Comparison of ENCODE assay signal across 1 cellular context in genomic region chr12:104137175-104137901, GRCh38.
TF ChIP-seq lines count a peak whose summit lies in the region.

No MANE protein-coding gene starts in this region.

TF ChIP-seq in K562, 482 proteins besides CTCF, POLR2A, EP300 and RAD21 (continued from another document and continues in another):
- TF ChIP-seq, protein P1, sequence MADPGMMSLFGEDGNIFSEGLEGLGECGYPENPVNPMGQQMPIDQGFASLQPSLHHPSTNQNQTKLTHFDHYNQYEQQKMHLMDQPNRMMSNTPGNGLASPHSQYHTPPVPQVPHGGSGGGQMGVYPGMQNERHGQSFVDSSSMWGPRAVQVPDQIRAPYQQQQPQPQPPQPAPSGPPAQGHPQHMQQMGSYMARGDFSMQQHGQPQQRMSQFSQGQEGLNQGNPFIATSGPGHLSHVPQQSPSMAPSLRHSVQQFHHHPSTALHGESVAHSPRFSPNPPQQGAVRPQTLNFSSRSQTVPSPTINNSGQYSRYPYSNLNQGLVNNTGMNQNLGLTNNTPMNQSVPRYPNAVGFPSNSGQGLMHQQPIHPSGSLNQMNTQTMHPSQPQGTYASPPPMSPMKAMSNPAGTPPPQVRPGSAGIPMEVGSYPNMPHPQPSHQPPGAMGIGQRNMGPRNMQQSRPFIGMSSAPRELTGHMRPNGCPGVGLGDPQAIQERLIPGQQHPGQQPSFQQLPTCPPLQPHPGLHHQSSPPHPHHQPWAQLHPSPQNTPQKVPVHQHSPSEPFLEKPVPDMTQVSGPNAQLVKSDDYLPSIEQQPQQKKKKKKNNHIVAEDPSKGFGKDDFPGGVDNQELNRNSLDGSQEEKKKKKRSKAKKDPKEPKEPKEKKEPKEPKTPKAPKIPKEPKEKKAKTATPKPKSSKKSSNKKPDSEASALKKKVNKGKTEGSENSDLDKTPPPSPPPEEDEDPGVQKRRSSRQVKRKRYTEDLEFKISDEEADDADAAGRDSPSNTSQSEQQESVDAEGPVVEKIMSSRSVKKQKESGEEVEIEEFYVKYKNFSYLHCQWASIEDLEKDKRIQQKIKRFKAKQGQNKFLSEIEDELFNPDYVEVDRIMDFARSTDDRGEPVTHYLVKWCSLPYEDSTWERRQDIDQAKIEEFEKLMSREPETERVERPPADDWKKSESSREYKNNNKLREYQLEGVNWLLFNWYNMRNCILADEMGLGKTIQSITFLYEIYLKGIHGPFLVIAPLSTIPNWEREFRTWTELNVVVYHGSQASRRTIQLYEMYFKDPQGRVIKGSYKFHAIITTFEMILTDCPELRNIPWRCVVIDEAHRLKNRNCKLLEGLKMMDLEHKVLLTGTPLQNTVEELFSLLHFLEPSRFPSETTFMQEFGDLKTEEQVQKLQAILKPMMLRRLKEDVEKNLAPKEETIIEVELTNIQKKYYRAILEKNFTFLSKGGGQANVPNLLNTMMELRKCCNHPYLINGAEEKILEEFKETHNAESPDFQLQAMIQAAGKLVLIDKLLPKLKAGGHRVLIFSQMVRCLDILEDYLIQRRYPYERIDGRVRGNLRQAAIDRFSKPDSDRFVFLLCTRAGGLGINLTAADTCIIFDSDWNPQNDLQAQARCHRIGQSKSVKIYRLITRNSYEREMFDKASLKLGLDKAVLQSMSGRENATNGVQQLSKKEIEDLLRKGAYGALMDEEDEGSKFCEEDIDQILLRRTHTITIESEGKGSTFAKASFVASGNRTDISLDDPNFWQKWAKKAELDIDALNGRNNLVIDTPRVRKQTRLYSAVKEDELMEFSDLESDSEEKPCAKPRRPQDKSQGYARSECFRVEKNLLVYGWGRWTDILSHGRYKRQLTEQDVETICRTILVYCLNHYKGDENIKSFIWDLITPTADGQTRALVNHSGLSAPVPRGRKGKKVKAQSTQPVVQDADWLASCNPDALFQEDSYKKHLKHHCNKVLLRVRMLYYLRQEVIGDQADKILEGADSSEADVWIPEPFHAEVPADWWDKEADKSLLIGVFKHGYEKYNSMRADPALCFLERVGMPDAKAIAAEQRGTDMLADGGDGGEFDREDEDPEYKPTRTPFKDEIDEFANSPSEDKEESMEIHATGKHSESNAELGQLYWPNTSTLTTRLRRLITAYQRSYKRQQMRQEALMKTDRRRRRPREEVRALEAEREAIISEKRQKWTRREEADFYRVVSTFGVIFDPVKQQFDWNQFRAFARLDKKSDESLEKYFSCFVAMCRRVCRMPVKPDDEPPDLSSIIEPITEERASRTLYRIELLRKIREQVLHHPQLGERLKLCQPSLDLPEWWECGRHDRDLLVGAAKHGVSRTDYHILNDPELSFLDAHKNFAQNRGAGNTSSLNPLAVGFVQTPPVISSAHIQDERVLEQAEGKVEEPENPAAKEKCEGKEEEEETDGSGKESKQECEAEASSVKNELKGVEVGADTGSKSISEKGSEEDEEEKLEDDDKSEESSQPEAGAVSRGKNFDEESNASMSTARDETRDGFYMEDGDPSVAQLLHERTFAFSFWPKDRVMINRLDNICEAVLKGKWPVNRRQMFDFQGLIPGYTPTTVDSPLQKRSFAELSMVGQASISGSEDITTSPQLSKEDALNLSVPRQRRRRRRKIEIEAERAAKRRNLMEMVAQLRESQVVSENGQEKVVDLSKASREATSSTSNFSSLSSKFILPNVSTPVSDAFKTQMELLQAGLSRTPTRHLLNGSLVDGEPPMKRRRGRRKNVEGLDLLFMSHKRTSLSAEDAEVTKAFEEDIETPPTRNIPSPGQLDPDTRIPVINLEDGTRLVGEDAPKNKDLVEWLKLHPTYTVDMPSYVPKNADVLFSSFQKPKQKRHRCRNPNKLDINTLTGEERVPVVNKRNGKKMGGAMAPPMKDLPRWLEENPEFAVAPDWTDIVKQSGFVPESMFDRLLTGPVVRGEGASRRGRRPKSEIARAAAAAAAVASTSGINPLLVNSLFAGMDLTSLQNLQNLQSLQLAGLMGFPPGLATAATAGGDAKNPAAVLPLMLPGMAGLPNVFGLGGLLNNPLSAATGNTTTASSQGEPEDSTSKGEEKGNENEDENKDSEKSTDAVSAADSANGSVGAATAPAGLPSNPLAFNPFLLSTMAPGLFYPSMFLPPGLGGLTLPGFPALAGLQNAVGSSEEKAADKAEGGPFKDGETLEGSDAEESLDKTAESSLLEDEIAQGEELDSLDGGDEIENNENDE (IDR thresholded peaks at IDR 0.05; ENCODE audit: low read depth, low read length), result no peak
- TF ChIP-seq CHD1 (IDR thresholded peaks at IDR 0.05; ENCODE audit: low read length) (peak; percentile 81), HNRNPLL (IDR thresholded peaks at IDR 0.05; ENCODE audit: low read depth, low read length, poor library complexity, severe bottlenecking) (no peak), ZNF79 (CRISPR knock-in tag; IDR thresholded peaks at IDR 0.05; ENCODE audit: low read depth) (no peak), ZBED1 (IDR thresholded peaks at IDR 0.05) (no peak), POLR2G (IDR thresholded peaks at IDR 0.05; ENCODE audit: low read depth, low read length) (peak; percentile 69; the same call in 1 of the 2 replicates), ZNF347 (CRISPR knock-in tag; IDR thresholded peaks at IDR 0.05; ENCODE audit: low read depth) (no peak), ZNF324 (CRISPR knock-in tag; IDR thresholded peaks at IDR 0.05) (no peak), ZBTB17 (CRISPR knock-in tag; IDR thresholded peaks at IDR 0.05) (no peak), YY1 (IDR thresholded peaks at IDR 0.05; ENCODE audit: borderline replicate concordance in 1 of 3, control insufficient read depth in 1 of 3, extremely low read depth in 1 of 3, insufficient read depth in 3 of 3, insufficient read length in 1 of 3, insufficient replicate concordance in 2 of 3, low read depth in 1 of 3, low read length in 2 of 3) (peak in 2 of 3 experiments; percentile 9 to 40), ZSCAN29 (IDR thresholded peaks at IDR 0.05) (no peak), ZBTB1 (CRISPR knock-in tag; IDR thresholded peaks at IDR 0.05; ENCODE audit: borderline replicate concordance, low read depth) (peak; percentile 16; the same call in 1 of the 2 replicates), U2AF2 (optimal IDR thresholded peaks at IDR 0.05; ENCODE audit: low read depth, low read length) (no peak), MAZ (CRISPR knock-in tag; conservative IDR thresholded peaks at IDR 0.05 in 1 of 2, IDR thresholded peaks at IDR 0.05 in 1 of 2) (0 out of 4 replicates have a peak, but pooled peaks of 1 of the 2 experiments have one; percentile 10), NRF1 (conservative IDR thresholded peaks at IDR 0.05 in 1 of 2, IDR thresholded peaks at IDR 0.05 in 1 of 2) (0 out of 4 replicates have a peak, but pooled peaks of 1 of the 2 experiments have one; percentile 10), L3MBTL2 (IDR thresholded peaks at IDR 0.05) (no peak), FOXJ3 (CRISPR knock-in tag; IDR thresholded peaks at IDR 0.05) (no peak), BHLHE40 (IDR thresholded peaks at IDR 0.05; ENCODE audit: low read length) (no peak), KLF16 (IDR thresholded peaks at IDR 0.05) (no peak), ZNF282 (CRISPR knock-in tag; IDR thresholded peaks at IDR 0.05) (no peak), TCF7L2 (IDR thresholded peaks at IDR 0.05; ENCODE audit: low read depth, low read length) (no peak), HCFC1 (IDR thresholded peaks at IDR 0.05; ENCODE audit: low read depth, low read length) (no peak), ZNF253 (CRISPR knock-in tag; conservative IDR thresholded peaks at IDR 0.05) (no peak), CBFA2T2 (conservative IDR thresholded peaks at IDR 0.05) (no peak), RBFOX2 (IDR thresholded peaks at IDR 0.05; ENCODE audit: low read depth, low read length) (peak; percentile 78), ZNF232 (CRISPR knock-in tag; IDR thresholded peaks at IDR 0.05) (no peak), NCOR1 (IDR thresholded peaks at IDR 0.05) (no peak), FOXA1 (IDR thresholded peaks at IDR 0.05; ENCODE audit: borderline replicate concordance) (no peak), POLR2AphosphoS5 (IDR thresholded peaks at IDR 0.05; ENCODE audit: control insufficient read depth, insufficient read depth, low read depth, low read length) (0 out of 2 replicates have a peak, but pooled peaks have one; percentile 34), POU5F1 (IDR thresholded peaks at IDR 0.05; ENCODE audit: borderline replicate concordance, low read depth, low read length, partially characterized antibody) (no peak), RBM17 (IDR thresholded peaks at IDR 0.05; ENCODE audit: borderline replicate concordance, low read depth, low read length) (no peak), TEAD4 (IDR thresholded peaks at IDR 0.05; ENCODE audit: low read length) (peak; percentile 20; the same call in 1 of the 2 replicates), TEAD4 (CRISPR knock-in tag; IDR thresholded peaks at IDR 0.05; ENCODE audit: borderline replicate concordance) (no peak)
- TF ChIP-seq, protein P2, sequence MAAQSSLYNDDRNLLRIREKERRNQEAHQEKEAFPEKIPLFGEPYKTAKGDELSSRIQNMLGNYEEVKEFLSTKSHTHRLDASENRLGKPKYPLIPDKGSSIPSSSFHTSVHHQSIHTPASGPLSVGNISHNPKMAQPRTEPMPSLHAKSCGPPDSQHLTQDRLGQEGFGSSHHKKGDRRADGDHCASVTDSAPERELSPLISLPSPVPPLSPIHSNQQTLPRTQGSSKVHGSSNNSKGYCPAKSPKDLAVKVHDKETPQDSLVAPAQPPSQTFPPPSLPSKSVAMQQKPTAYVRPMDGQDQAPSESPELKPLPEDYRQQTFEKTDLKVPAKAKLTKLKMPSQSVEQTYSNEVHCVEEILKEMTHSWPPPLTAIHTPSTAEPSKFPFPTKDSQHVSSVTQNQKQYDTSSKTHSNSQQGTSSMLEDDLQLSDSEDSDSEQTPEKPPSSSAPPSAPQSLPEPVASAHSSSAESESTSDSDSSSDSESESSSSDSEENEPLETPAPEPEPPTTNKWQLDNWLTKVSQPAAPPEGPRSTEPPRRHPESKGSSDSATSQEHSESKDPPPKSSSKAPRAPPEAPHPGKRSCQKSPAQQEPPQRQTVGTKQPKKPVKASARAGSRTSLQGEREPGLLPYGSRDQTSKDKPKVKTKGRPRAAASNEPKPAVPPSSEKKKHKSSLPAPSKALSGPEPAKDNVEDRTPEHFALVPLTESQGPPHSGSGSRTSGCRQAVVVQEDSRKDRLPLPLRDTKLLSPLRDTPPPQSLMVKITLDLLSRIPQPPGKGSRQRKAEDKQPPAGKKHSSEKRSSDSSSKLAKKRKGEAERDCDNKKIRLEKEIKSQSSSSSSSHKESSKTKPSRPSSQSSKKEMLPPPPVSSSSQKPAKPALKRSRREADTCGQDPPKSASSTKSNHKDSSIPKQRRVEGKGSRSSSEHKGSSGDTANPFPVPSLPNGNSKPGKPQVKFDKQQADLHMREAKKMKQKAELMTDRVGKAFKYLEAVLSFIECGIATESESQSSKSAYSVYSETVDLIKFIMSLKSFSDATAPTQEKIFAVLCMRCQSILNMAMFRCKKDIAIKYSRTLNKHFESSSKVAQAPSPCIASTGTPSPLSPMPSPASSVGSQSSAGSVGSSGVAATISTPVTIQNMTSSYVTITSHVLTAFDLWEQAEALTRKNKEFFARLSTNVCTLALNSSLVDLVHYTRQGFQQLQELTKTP (IDR thresholded peaks at IDR 0.05; ENCODE audit: low read depth in 1 of 2, partially characterized antibody in 2 of 2), result no peak
- TF ChIP-seq, protein P3, sequence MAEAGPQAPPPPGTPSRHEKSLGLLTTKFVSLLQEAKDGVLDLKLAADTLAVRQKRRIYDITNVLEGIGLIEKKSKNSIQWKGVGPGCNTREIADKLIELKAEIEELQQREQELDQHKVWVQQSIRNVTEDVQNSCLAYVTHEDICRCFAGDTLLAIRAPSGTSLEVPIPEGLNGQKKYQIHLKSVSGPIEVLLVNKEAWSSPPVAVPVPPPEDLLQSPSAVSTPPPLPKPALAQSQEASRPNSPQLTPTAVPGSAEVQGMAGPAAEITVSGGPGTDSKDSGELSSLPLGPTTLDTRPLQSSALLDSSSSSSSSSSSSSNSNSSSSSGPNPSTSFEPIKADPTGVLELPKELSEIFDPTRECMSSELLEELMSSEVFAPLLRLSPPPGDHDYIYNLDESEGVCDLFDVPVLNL (CRISPR knock-in tag; IDR thresholded peaks at IDR 0.05; ENCODE audit: low read depth), result no peak
- TF ChIP-seq, protein P4, sequence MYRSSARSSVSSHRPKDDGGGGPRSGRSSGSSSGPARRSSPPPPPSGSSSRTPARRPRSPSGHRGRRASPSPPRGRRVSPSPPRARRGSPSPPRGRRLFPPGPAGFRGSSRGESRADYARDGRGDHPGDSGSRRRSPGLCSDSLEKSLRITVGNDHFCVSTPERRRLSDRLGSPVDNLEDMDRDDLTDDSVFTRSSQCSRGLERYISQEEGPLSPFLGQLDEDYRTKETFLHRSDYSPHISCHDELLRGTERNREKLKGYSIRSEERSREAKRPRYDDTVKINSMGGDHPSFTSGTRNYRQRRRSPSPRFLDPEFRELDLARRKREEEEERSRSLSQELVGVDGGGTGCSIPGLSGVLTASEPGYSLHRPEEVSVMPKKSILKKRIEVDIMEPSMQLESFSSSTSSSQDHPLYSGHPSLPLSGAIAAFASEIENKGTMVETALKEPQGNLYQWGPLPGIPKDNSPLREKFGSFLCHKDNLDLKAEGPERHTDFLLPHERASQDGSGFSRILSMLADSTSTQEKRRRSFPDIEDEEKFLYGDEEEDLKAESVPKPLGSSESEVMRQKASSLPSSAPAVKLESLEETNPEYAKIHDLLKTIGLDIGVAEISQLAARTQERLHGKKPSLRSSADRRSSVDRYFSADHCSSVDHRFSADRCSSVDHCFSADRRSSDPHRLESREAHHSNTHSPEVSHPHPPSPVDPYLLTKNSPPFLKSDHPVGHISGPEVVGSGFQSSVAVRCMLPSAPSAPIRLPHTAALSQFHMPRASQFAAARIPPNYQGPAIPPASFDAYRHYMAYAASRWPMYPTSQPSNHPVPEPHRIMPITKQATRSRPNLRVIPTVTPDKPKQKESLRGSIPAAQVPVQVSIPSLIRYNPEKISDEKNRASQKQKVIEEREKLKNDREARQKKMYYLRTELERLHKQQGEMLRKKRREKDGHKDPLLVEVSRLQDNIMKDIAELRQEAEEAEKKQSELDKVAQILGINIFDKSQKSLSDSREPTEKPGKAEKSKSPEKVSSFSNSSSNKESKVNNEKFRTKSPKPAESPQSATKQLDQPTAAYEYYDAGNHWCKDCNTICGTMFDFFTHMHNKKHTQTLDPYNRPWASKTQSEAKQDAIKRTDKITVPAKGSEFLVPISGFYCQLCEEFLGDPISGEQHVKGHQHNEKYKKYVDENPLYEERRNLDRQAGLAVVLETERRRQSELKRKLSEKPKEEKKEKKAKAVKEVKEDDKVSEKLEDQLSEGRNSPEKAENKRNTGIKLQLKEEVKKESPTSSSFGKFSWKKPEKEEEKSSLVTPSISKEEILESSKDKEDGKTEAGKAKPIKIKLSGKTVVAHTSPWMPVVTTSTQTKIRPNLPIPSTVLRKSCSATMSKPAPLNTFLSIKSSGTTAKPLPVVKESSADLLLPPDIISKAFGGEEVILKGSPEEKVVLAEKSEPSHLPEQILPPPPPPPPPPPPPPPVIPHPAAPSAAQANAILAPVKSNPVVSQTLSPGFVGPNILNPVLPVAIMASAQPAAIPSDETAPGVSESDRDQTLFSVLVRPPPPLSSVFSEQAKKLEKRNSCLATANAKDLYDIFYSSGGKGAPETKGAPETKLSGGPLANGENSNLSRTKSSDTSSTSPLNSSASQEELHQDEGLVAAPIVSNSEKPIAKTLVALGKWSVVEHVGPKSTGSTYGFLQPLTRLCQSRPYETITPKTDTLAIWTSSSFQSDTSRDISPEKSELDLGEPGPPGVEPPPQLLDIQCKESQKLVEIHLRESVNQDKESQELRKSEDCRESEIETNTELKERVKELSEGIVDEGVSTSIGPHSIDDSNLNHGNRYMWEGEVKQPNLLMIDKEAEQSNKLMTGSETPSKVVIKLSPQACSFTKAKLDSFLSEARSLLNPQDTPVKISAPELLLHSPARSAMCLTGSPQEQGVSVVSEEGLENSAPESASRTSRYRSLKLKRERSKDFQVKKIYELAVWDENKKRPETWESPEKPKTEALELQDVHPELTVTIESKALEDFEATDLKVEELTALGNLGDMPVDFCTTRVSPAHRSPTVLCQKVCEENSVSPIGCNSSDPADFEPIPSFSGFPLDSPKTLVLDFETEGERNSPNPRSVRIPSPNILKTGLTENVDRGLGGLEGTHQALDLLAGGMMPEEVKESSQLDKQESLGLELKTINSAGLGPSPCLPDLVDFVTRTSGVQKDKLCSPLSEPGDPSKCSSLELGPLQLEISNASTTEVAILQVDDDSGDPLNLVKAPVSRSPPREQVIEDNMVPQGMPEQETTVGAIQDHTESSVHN (IDR thresholded peaks at IDR 0.05; ENCODE audit: borderline replicate concordance in 1 of 2, low read depth in 1 of 2), result no peak
